1 cellular context compared by ENCODE assay signal in genomic region chr2:54570925-54571694, GRCh38.
TF ChIP-seq lines count a peak whose summit lies in the region.

No MANE protein-coding gene starts in this region.

TF ChIP-seq in K562, 482 proteins besides CTCF, POLR2A, EP300 and RAD21 (continued from another document and continues in another):
- TF ChIP-seq RFX5 (IDR thresholded peaks at IDR 0.05; ENCODE audit: low read depth, low read length) (no peak), SP2 (IDR thresholded peaks at IDR 0.05; ENCODE audit: extremely low read depth, low read depth, low read length, poor library complexity, severe bottlenecking) (no peak), NEUROD1 (IDR thresholded peaks at IDR 0.05; ENCODE audit: borderline replicate concordance, low read depth, low read length, partially characterized antibody) (peak; percentile 24), PHB (CRISPR knock-in tag; IDR thresholded peaks at IDR 0.05) (no peak), ZNF318 (IDR thresholded peaks at IDR 0.05; ENCODE audit: borderline replicate concordance in 1 of 2, low read depth in 1 of 2) (0 out of 4 replicates have a peak, but pooled peaks of 1 of the 2 experiments have one; percentile 50), MNT (conservative IDR thresholded peaks at IDR 0.05) (peak in 1 of 2 experiments; percentile 21; a peak in 1 of 4 replicates), PBX2 (CRISPR knock-in tag; IDR thresholded peaks at IDR 0.05; ENCODE audit: low read depth) (no peak), PBX2 (tag; conservative IDR thresholded peaks at IDR 0.05; ENCODE audit: low read depth) (peak; percentile 74), BRF1 (IDR thresholded peaks at IDR 0.05; ENCODE audit: borderline replicate concordance, extremely low read depth, insufficient read length) (no peak), EGR1 (conservative IDR thresholded peaks at IDR 0.05) (0 out of 2 replicates have a peak, but pooled peaks have one; percentile 24), POLR2AphosphoS5 (IDR thresholded peaks at IDR 0.05; ENCODE audit: control insufficient read depth, insufficient read depth, low read depth, low read length) (peak; percentile 61; the same call in 1 of the 2 replicates), E2F4 (CRISPR knock-in tag; IDR thresholded peaks at IDR 0.05; ENCODE audit: low read depth) (no peak), NKRF (IDR thresholded peaks at IDR 0.05; ENCODE audit: borderline replicate concordance) (no peak), TBL1XR1 (IDR thresholded peaks at IDR 0.05; ENCODE audit: low read length in 2 of 2) (peak in 1 of 2 experiments; percentile 92; a peak in 2 of 4 replicates), FOXK2 (conservative IDR thresholded peaks at IDR 0.05 in 1 of 2, IDR thresholded peaks at IDR 0.05 in 1 of 2; ENCODE audit: low read depth in 2 of 2) (peak; percentile 23 to 38; a peak in 1 of 4 replicates), FOSL1 (tag; conservative IDR thresholded peaks at IDR 0.05) (peak; percentile 45; the same call in 1 of the 2 replicates), ESRRA (IDR thresholded peaks at IDR 0.05; ENCODE audit: borderline replicate concordance, low read depth) (peak; percentile 89; the same call in 1 of the 2 replicates), JUND (IDR thresholded peaks at IDR 0.05; ENCODE audit: borderline replicate concordance, low read depth, low read length) (peak; percentile 77), JUND (tag; IDR thresholded peaks at IDR 0.05; ENCODE audit: borderline replicate concordance, low read depth, low read length) (peak; percentile 49; the same call in 1 of the 3 replicates), MYC (IDR thresholded peaks at IDR 0.05; ENCODE audit: low read depth, low read length) (peak; percentile 55), MYC (CRISPR knock-in tag; IDR thresholded peaks at IDR 0.05; ENCODE audit: borderline replicate concordance, low read depth) (no peak), FOXM1 (IDR thresholded peaks at IDR 0.05; ENCODE audit: low read depth) (peak; percentile 53; the same call in 1 of the 2 replicates), FOXM1 (CRISPR knock-in tag; IDR thresholded peaks at IDR 0.05; ENCODE audit: low read depth) (no peak), PYGO2 (tag; IDR thresholded peaks at IDR 0.05) (peak; percentile 38; the same call in 1 of the 2 replicates), ILF3 (IDR thresholded peaks at IDR 0.05; ENCODE audit: borderline replicate concordance) (no peak), HNRNPH1 (optimal IDR thresholded peaks at IDR 0.05; ENCODE audit: low read depth, low read length) (no peak), ZC3H11A (IDR thresholded peaks at IDR 0.05; ENCODE audit: low read depth, low read length) (no peak), MLX (CRISPR knock-in tag; conservative IDR thresholded peaks at IDR 0.05) (no peak), ZNF41 (CRISPR knock-in tag; conservative IDR thresholded peaks at IDR 0.05) (no peak), CHD2 (IDR thresholded peaks at IDR 0.05; ENCODE audit: low read depth, low read length) (no peak), RBBP5 (IDR thresholded peaks at IDR 0.05; ENCODE audit: borderline replicate concordance, insufficient read depth, low read length, poor library complexity, severe bottlenecking) (peak; percentile 38), GABPA (tag; conservative IDR thresholded peaks at IDR 0.05; ENCODE audit: low read depth) (0 out of 2 replicates have a peak, but pooled peaks have one; percentile 51), ZBTB2 (IDR thresholded peaks at IDR 0.05) (peak; percentile 33; the same call in 1 of the 2 replicates), SREBF2 (CRISPR knock-in tag; IDR thresholded peaks at IDR 0.05) (no peak), RUNX1 (IDR thresholded peaks at IDR 0.05; ENCODE audit: low read depth) (peak; percentile 88; the same call in 1 of the 2 replicates), ZSCAN29 (IDR thresholded peaks at IDR 0.05) (no peak), ZBTB11 (CRISPR knock-in tag; IDR thresholded peaks at IDR 0.05) (no peak)
